Comparison of ENCODE assay signal across 1 cellular context in genomic region chr6:92753956-92754355, GRCh38.
TF ChIP-seq lines count a peak whose summit lies in the region.

No MANE protein-coding gene starts in this region.

TF ChIP-seq in Ishikawa, 13 proteins besides CTCF, POLR2A, EP300 and RAD21 (continued from another document):
- TF ChIP-seq, protein P1, sequence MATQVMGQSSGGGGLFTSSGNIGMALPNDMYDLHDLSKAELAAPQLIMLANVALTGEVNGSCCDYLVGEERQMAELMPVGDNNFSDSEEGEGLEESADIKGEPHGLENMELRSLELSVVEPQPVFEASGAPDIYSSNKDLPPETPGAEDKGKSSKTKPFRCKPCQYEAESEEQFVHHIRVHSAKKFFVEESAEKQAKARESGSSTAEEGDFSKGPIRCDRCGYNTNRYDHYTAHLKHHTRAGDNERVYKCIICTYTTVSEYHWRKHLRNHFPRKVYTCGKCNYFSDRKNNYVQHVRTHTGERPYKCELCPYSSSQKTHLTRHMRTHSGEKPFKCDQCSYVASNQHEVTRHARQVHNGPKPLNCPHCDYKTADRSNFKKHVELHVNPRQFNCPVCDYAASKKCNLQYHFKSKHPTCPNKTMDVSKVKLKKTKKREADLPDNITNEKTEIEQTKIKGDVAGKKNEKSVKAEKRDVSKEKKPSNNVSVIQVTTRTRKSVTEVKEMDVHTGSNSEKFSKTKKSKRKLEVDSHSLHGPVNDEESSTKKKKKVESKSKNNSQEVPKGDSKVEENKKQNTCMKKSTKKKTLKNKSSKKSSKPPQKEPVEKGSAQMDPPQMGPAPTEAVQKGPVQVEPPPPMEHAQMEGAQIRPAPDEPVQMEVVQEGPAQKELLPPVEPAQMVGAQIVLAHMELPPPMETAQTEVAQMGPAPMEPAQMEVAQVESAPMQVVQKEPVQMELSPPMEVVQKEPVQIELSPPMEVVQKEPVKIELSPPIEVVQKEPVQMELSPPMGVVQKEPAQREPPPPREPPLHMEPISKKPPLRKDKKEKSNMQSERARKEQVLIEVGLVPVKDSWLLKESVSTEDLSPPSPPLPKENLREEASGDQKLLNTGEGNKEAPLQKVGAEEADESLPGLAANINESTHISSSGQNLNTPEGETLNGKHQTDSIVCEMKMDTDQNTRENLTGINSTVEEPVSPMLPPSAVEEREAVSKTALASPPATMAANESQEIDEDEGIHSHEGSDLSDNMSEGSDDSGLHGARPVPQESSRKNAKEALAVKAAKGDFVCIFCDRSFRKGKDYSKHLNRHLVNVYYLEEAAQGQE (IDR thresholded peaks at IDR 0.05; ENCODE audit: low read depth), result no peak
- TF ChIP-seq TEAD4 (IDR thresholded peaks at IDR 0.05), result peak; percentile 83
- no peak; the same call in 1 of the 2 replicates for TF ChIP-seq YY1 (IDR thresholded peaks at IDR 0.05; ENCODE audit: low read depth)
- TF ChIP-seq NFIC (IDR thresholded peaks at IDR 0.05), result peak; percentile 80
- TF ChIP-seq CEBPB (IDR thresholded peaks at IDR 0.05), result no peak
- no peak for TF ChIP-seq ZBTB7A (IDR thresholded peaks at IDR 0.05; ENCODE audit: low read depth)
- TF ChIP-seq, protein P2, sequence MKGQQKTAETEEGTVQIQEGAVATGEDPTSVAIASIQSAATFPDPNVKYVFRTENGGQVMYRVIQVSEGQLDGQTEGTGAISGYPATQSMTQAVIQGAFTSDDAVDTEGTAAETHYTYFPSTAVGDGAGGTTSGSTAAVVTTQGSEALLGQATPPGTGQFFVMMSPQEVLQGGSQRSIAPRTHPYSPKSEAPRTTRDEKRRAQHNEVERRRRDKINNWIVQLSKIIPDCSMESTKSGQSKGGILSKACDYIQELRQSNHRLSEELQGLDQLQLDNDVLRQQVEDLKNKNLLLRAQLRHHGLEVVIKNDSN (IDR thresholded peaks at IDR 0.05), result peak; percentile 30; the same call in 1 of the 2 replicates
- no peak for TF ChIP-seq TAF1 (IDR thresholded peaks at IDR 0.05; ENCODE audit: low read depth)
- no peak for TF ChIP-seq TCF12 (IDR thresholded peaks at IDR 0.05; ENCODE audit: low read depth)
